ENCODE assay signal across 21 cellular contexts in genomic region chr19:48070177-48070769, GRCh38. TPM values are rescaled to one million over a fixed set of nuclear protein-coding genes. Genes with fewer than 3 reads are reported as not detected.
"Had no signal": no experiment of that assay in that cellular context is flagged by ENCODE, and none has a peak within 500 bp of the region (broad histone marks: within the 10 kb centered on the region; RNA-seq: fewer than 3 reads in every experiment).

No MANE protein-coding gene starts in this region.

RNA-seq across cellular contexts. Expression of gene CABP5, which starts 26.4 kb away (rescaled TPM):
- total RNA-seq: activated naive CD4-positive, alpha-beta T cell treated with anti-CD3 and anti-CD28 coated beads for 36 hours; activated naive CD4-positive, alpha-beta T cell treated with anti-CD3 and anti-CD28 coated beads, Interleukin-2, amount 50 U/mL, for 72 hours; activated naive CD8-positive, alpha-beta T cell treated with anti-CD3 and anti-CD28 coated beads for 36 hours; activated naive CD8-positive, alpha-beta T cell treated with anti-CD3 and anti-CD28 coated beads, Interleukin-2, amount 10 ng/mL, durations not matched to agents 7 days and 5 days; activated T-cell treated with anti-CD3 and anti-CD28 coated beads, Interleukin-2, amount 50 U/mL, for 4 hours; activated T-cell treated with anti-CD3 and anti-CD28 coated beads, Interleukin-2, amount 50 U/mL, for 72 hours; activated T-helper 1 cell treated with anti-CD3 and anti-CD28 coated beads, Interleukin-12 subunit alpha, Interleukin-12 subunit beta, Interleukin-2, Interleukin-4 antibody, amounts not matched to agents 30 ng/mL and 10 ng/mL and 1 ng/mL, durations not matched to agents 14 hours and 24 hours and 36 hours; activated T-helper 17 cell treated with anti-CD3 and anti-CD28 coated beads, Interleukin-2, amount 50 U/mL, for 72 hours; activated T-helper 2 cell treated with anti-CD3 and anti-CD28 coated beads, Interferon-gamma antibody, Interleukin-2, Interleukin-4, amounts not matched to agents 10 μg/mL and 5 μg/mL and 100 μg/mL, durations not matched to agents 14 hours and 24 hours and 36 hours; adrenal gland; aorta; ascending aorta; astrocyte; body of pancreas; breast epithelium; bronchial epithelial cell; cardiac muscle cell; cardiac septum; cerebellum; chondrocyte had no signal
- polyA plus RNA-seq: adipose tissue, adrenal gland, aorta, cardiac muscle cell had no signal
